In genomic region chr14:54609576-54609975, GRCh38 we compare ENCODE assay signal across 13 cellular contexts.
"Had no signal": no experiment of that assay in that cellular context is flagged by ENCODE, and none has a peak within 500 bp of the region (broad histone marks: within the 10 kb centered on the region; RNA-seq: fewer than 3 reads in every experiment).

No MANE protein-coding gene starts in this region.

- ATAC-seq: activated naive CD8-positive, alpha-beta T cell treated with anti-CD3 and anti-CD28 coated beads, Interleukin-2, amount 50 U/mL, for 24 hours; left colon; mucosa of descending colon; natural killer cell; psoas muscle had no signal

- H3K27ac ChIP-seq: suprapubic skin, VCaP had no signal

- H3K27ac Mint-ChIP-seq: activated CD4-positive, alpha-beta memory T cell treated with anti-CD3 and anti-CD28 coated beads, Interleukin-2, amount 10 ng/mL, durations not matched to agents 7 days and 5 days; activated naive CD8-positive, alpha-beta T cell treated with anti-CD3 and anti-CD28 coated beads, Interleukin-2, amount 50 U/mL, for 24 hours; dendritic cell treated with granulocyte-macrophage colony-stimulating factor and Interleukin-4, amounts not matched to agents 40 ng/mL and 50 ng/mL, for 4 days; natural killer cell had no signal

- DNase-seq: activated CD4-positive, alpha-beta memory T cell treated with anti-CD3 and anti-CD28 coated beads, Interleukin-2, amount 10 ng/mL, durations not matched to agents 7 days and 5 days; activated CD8-positive, alpha-beta memory T cell treated with anti-CD3 and anti-CD28 coated beads, Interleukin-2, amount 50 U/mL, for 48 hours; activated naive CD4-positive, alpha-beta T cell; activated naive CD8-positive, alpha-beta T cell treated with anti-CD3 and anti-CD28 coated beads, Interleukin-2, amount 50 U/mL, for 24 hours; left colon; mucosa of descending colon; natural killer cell; psoas muscle; stimulated activated CD4-positive, alpha-beta T cell treated with anti-CD3 and anti-CD28 coated beads, Interleukin-2, amount 100 ng/mL, for 48 hours; stimulated activated naive CD4-positive, alpha-beta T cell treated with Interleukin-2 at 50 U/mL for 16 hours had no signal

- H3K9me3 Mint-ChIP-seq: activated CD4-positive, alpha-beta memory T cell treated with anti-CD3 and anti-CD28 coated beads, Interleukin-2, amount 10 ng/mL, durations not matched to agents 7 days and 5 days; activated naive CD8-positive, alpha-beta T cell treated with anti-CD3 and anti-CD28 coated beads, Interleukin-2, amount 50 U/mL, for 24 hours; dendritic cell treated with granulocyte-macrophage colony-stimulating factor and Interleukin-4, amounts not matched to agents 40 ng/mL and 50 ng/mL, for 4 days; natural killer cell had no signal

- H3K36me3 Mint-ChIP-seq: natural killer cell had no signal

- H3K9me3 ChIP-seq: mucosa of descending colon, psoas muscle, suprapubic skin had no signal

- H3K4me3 ChIP-seq: mucosa of descending colon, psoas muscle, suprapubic skin had no signal

- H3K4me3 Mint-ChIP-seq: activated CD4-positive, alpha-beta memory T cell treated with anti-CD3 and anti-CD28 coated beads, Interleukin-2, amount 10 ng/mL, durations not matched to agents 7 days and 5 days; activated naive CD8-positive, alpha-beta T cell treated with anti-CD3 and anti-CD28 coated beads, Interleukin-2, amount 50 U/mL, for 24 hours; dendritic cell treated with granulocyte-macrophage colony-stimulating factor and Interleukin-4, amounts not matched to agents 40 ng/mL and 50 ng/mL, for 4 days; natural killer cell had no signal

- H3K36me3 ChIP-seq: suprapubic skin had no signal

- H3K27me3 ChIP-seq: suprapubic skin had no signal

- H3K4me1 Mint-ChIP-seq: activated CD4-positive, alpha-beta memory T cell treated with anti-CD3 and anti-CD28 coated beads, Interleukin-2, amount 10 ng/mL, durations not matched to agents 7 days and 5 days; natural killer cell had no signal
